ENCODE assay signal across 5 cellular contexts in genomic region chr2:186569127-186569526, GRCh38. TPM values are rescaled to one million over a fixed set of nuclear protein-coding genes. Genes with fewer than 3 reads are reported as not detected.
DNase-seq lines count a peak whose midpoint lies in the region; ATAC-seq, FAIRE-seq and TF ChIP-seq lines count a peak whose summit lies in the region.
"Not testable (repeated sequence)": the region's sequence is repeated elsewhere in the genome, so short reads cannot be mapped to it uniquely, and the experiment has no call there.

No MANE protein-coding gene starts in this region.

- H3K4me3 ChIP-seq in A549; PC-9; HepG2 (replicated peaks in 1 of 3; ENCODE audit: insufficient read depth in 1 of 3, low read depth in 2 of 3, low read length in 3 of 3); neural progenitor cell: not testable (repeated sequence)

- not testable (repeated sequence) for TF ChIP-seq RAD21 in A549 (conservative IDR thresholded peaks at IDR 0.05 in 1 of 2, IDR thresholded peaks at IDR 0.05 in 1 of 2); HepG2 (CRISPR knock-in tag; IDR thresholded peaks at IDR 0.05)

- H3K79me2 ChIP-seq in PC-9 (ENCODE audit: low read depth); HepG2 (ENCODE audit: insufficient read depth, low read length); neural progenitor cell (ENCODE audit: low read depth): not testable (repeated sequence)

- CTCF ChIA-PET in A549 (lab: Yijun Ruan, JAX): interaction anchor here (2.6 to 2.7 kb wide), 2 partner anchors 14 to 17 kb away, joined by 6 to 9 read pairs; no protein-coding TSS in a partner anchor
- CTCF ChIA-PET in PC-9 (lab: Charles Lee); HepG2 (lab: Yijun Ruan, JAX; ENCODE audit: low intra/inter-chr PET ratio, low total read pairs): not testable (repeated sequence)

- H3F3A ChIP-seq in PC-9 (ENCODE audit: insufficient read depth, low read depth) (peaks cover 15% of the 10 kb centered on the region; the same call in 1 of the 2 replicates), neural progenitor cell (ENCODE audit: low read depth) (peaks cover 23% of the 10 kb centered on the region)

- H3K4me1 ChIP-seq in A549 (peaks cover 46% of the 10 kb centered on the region), PC-9 (replicated peaks; ENCODE audit: insufficient read depth) (peaks cover 16% of the 10 kb centered on the region), HepG2 (ENCODE audit: insufficient read depth, low read length) (peaks cover 24% of the 10 kb centered on the region), neural progenitor cell (peaks cover 21% of the 10 kb centered on the region)

- ATAC-seq in A549, HepG2: not testable (repeated sequence)

- not testable (repeated sequence) for DNase-seq in A549 (ENCODE audit: low read depth in 1 of 2, low spot score in 1 of 2); PC-9; endothelial cell (ENCODE audit: low spot score); HepG2 (ENCODE audit: low spot score); neural progenitor cell (ENCODE audit: low spot score)

- not testable (repeated sequence) for H3K27me3 Mint-ChIP-seq in endothelial cell (ENCODE audit: unreplicated experiment); neural progenitor cell (ENCODE audit: insufficient read depth, low read depth)

- intact Hi-C loops in PC-9 (cut with micrococcal nuclease; ENCODE audit: unreplicated experiment); HepG2 (cut with micrococcal nuclease; ENCODE audit: unreplicated experiment): not testable (repeated sequence)

- TF ChIP-seq CTCF in A549 (IDR thresholded peaks at IDR 0.05); PC-9 (conservative IDR thresholded peaks at IDR 0.05); endothelial cell (IDR thresholded peaks at IDR 0.05; ENCODE audit: unreplicated experiment); HepG2 (CRISPR knock-in tag; IDR thresholded peaks at IDR 0.05); neural progenitor cell (IDR thresholded peaks at IDR 0.05): not testable (repeated sequence)

- H3K4me3 Mint-ChIP-seq in endothelial cell (ENCODE audit: unreplicated experiment); neural progenitor cell: not testable (repeated sequence)

- not testable (repeated sequence) for H3K9me2 ChIP-seq in PC-9 (ENCODE audit: insufficient read depth)

- WGBS in A549 (ENCODE audit: missing lambda C conversion rate): 75% methylated on average over 1 of the region's 1 CpG
- WGBS in HepG2 (ENCODE audit: low lambda C conversion rate): 68% methylated on average over 1 of the region's 1 CpG

- FAIRE-seq in A549 (lab: Jason Lieb, UNC): peak; percentile 68
- FAIRE-seq in HepG2 (lab: Jason Lieb, UNC): not testable (repeated sequence)

- not testable (repeated sequence) for H3K9ac ChIP-seq in HepG2 (ENCODE audit: insufficient read depth, low read depth, low read length); neural progenitor cell

- TF ChIP-seq POLR2A in A549 (IDR thresholded peaks at IDR 0.05; ENCODE audit: low read length); HepG2 (IDR thresholded peaks at IDR 0.05; ENCODE audit: insufficient read depth in 1 of 2, low read depth in 2 of 2, low read length in 2 of 2): not testable (repeated sequence)

- H3K27ac Mint-ChIP-seq in endothelial cell (ENCODE audit: unreplicated experiment): peak overlapping the region; percentile 5
- H3K27ac Mint-ChIP-seq in neural progenitor cell: not testable (repeated sequence)

- H3K4me1 Mint-ChIP-seq in endothelial cell (ENCODE audit: unreplicated experiment) (peaks cover 12% of the 10 kb centered on the region), neural progenitor cell (peaks cover 16% of the 10 kb centered on the region)

- not testable (repeated sequence) for TF ChIP-seq EP300 in A549 (IDR thresholded peaks at IDR 0.05); HepG2 (IDR thresholded peaks at IDR 0.05; ENCODE audit: low read depth in 2 of 2, low read length in 2 of 2); HepG2 (CRISPR knock-in tag; IDR thresholded peaks at IDR 0.05; ENCODE audit: borderline replicate concordance)

- H3K9me3 Mint-ChIP-seq in endothelial cell (ENCODE audit: unreplicated experiment); neural progenitor cell: not testable (repeated sequence)

- POLR2A ChIA-PET in A549 (lab: Yijun Ruan, JAX); PC-9 (lab: Charles Lee; ENCODE audit: unreplicated experiment): not testable (repeated sequence)
- POLR2A ChIA-PET in HepG2 (lab: Yijun Ruan, JAX): interaction anchor here (2.0 to 3.2 kb wide), 3 partner anchors 7 to 83 kb away, joined by 8 to 47 read pairs (median 10); partner anchors contain the start of genes ITGAV and ZC3H15

- H4K20me1 ChIP-seq in PC-9 (ENCODE audit: insufficient read depth); HepG2 (ENCODE audit: insufficient read depth, low read length); neural progenitor cell (ENCODE audit: low read depth): not testable (repeated sequence)

- H2AFZ ChIP-seq in PC-9; HepG2 (ENCODE audit: low read length); neural progenitor cell (replicated peaks): not testable (repeated sequence)

- not testable (repeated sequence) for H3K9me3 ChIP-seq in A549; PC-9 (ENCODE audit: insufficient read depth, low read depth); HepG2 (ENCODE audit: low read length); neural progenitor cell (ENCODE audit: low read depth)

- BruUV-seq in PC-9 (replicated peaks; lab: Mats Ljungman, UMichigan); HepG2 (replicated peaks; lab: Mats Ljungman, UMichigan): not testable (repeated sequence)

- H3K36me3 ChIP-seq in PC-9 (ENCODE audit: low read depth); HepG2 (replicated peaks in 1 of 2; ENCODE audit: control insufficient read depth in 1 of 2, insufficient read depth in 2 of 2, low read length in 2 of 2); neural progenitor cell: not testable (repeated sequence)

- H3K27me3 ChIP-seq in PC-9 (ENCODE audit: insufficient read depth, low read depth); HepG2 (ENCODE audit: control insufficient read depth in 1 of 2, insufficient read depth in 2 of 2, low read length in 2 of 2); neural progenitor cell: not testable (repeated sequence)

- H3K36me3 Mint-ChIP-seq in endothelial cell (ENCODE audit: low read depth, unreplicated experiment); neural progenitor cell: not testable (repeated sequence)

- not testable (repeated sequence) for H3K4me2 ChIP-seq in A549; PC-9; HepG2 (ENCODE audit: low read depth, low read length)
- peak overlapping the region; percentile 56 for H3K4me2 ChIP-seq in neural progenitor cell

- in situ Hi-C loops in HepG2 (cut with HindIII; ENCODE audit: extremely low pct_ligation_motif_present, low pct_unique_long_range_greater_than_20kb): not testable (repeated sequence)

- peak overlapping the region in 1 of 2 experiments; percentile 86; a peak in 2 of 6 replicates for H3K27ac ChIP-seq in A549
- H3K27ac ChIP-seq in PC-9: peak overlapping the region; percentile 38; the same call in 1 of the 2 replicates
- not testable (repeated sequence) for H3K27ac ChIP-seq in HepG2 (ENCODE audit: extremely low read length, insufficient read depth, low read length); neural progenitor cell

RNA-seq across cellular contexts. Expression of gene ITGAV, which starts 20.7 kb away (rescaled TPM):
- polyA plus RNA-seq in A549 (2011; rRNA removed) (148 and 159 TPM in 2 replicates), A549 (2017; fragmentation: RNase III; extraction: RNeasy Plus Mini Kit Qiagen cat#74134 plus additional on column Dnase treatment) (87.6 to 101 TPM (median 93.3 TPM) in 3 replicates), HepG2 (2011; rRNA removed) (52.0 and 59.1 TPM in 2 replicates)
- polyA plus RNA-seq in A549 (2012; cell fraction: cytosol; rRNA removed): 22.5 and 22.6 TPM in 2 replicates
- 26.9 and 34.1 TPM in 2 replicates for polyA plus RNA-seq in A549 (2012; cell fraction: nucleus; rRNA removed)
- 159 and 161 TPM in 2 replicates for polyA minus RNA-seq in A549 (2011; rRNA and poly(A)+ RNA removed)
- total RNA-seq in PC-9 (2021) (25.0 and 28.0 TPM in 2 replicates), endothelial cell (ENCODE audit: unreplicated experiment) (154 TPM), HepG2 (2016; rRNA removed; fragmentation: Illumina TruSeq; extraction: Trizol) (35.8 and 60.4 TPM in 2 replicates), neural progenitor cell (ENCODE audit: low replicate concordance) (58.7 and 72.8 TPM in 2 replicates)
- 3.7 and 6.3 TPM in 2 replicates for total RNA-seq in HepG2 (2016; cell fraction: cytosol; rRNA removed; fragmentation: Illumina TruSeq; extraction: Trizol; ENCODE audit: low read depth)
- 33.3 and 58.5 TPM in 2 replicates for total RNA-seq in HepG2 (2016; cell fraction: insoluble cytoplasmic fraction; rRNA removed; fragmentation: Illumina TruSeq; extraction: Trizol)
- total RNA-seq in HepG2 (2016; cell fraction: membrane; rRNA removed; fragmentation: Illumina TruSeq; extraction: Trizol): 7.7 and 8.2 TPM in 2 replicates
- total RNA-seq in HepG2 (2016; cell fraction: nucleus; rRNA removed; fragmentation: Illumina TruSeq; extraction: Trizol): 74.9 and 86.9 TPM in 2 replicates
- polyA plus RNA-seq in HepG2 (2011; cell fraction: cytosol; rRNA removed): 21.6 and 34.2 TPM in 2 replicates
- 55.2 and 64.5 TPM in 2 replicates for polyA plus RNA-seq in HepG2 (2011; cell fraction: nucleus; rRNA removed)
- 25.9 and 41.2 TPM in 2 replicates for polyA plus RNA-seq in HepG2 (2012)
- polyA plus RNA-seq in HepG2 (2016; cell fraction: cytosol; fragmentation: Illumina TruSeq; extraction: Trizol; ENCODE audit: low read depth): 0.74 and 0.83 TPM in 2 replicates
- polyA plus RNA-seq in HepG2 (2016; cell fraction: insoluble cytoplasmic fraction; fragmentation: Illumina TruSeq; extraction: Trizol; ENCODE audit: low read depth): 14.0 and 15.7 TPM in 2 replicates
- 1.8 and 2.3 TPM in 2 replicates for polyA plus RNA-seq in HepG2 (2016; cell fraction: membrane; fragmentation: Illumina TruSeq; extraction: Trizol; ENCODE audit: low read depth)
- 56.7 and 59.3 TPM in 2 replicates for polyA plus RNA-seq in HepG2 (2016; cell fraction: nucleus; fragmentation: Illumina TruSeq; extraction: Trizol; ENCODE audit: insufficient read depth, low read depth)
- polyA minus RNA-seq in HepG2 (2011; rRNA and poly(A)+ RNA removed; ENCODE audit: low replicate concordance): 22.8 and 55.2 TPM in 2 replicates
- polyA minus RNA-seq in HepG2 (2011; cell fraction: cytosol; rRNA and poly(A)+ RNA removed): 138 and 152 TPM in 2 replicates
- polyA minus RNA-seq in HepG2 (2011; cell fraction: nucleus; rRNA and poly(A)+ RNA removed): 135 and 161 TPM in 2 replicates
